In genomic region chr11:15145151-15145550, GRCh38 we compare ENCODE assay signal across 23 cellular contexts. TPM values are rescaled to one million over a fixed set of nuclear protein-coding genes. Genes with fewer than 3 reads are reported as not detected.
"Had no signal": no experiment of that assay in that cellular context is flagged by ENCODE, and none has a peak within 500 bp of the region (broad histone marks: within the 10 kb centered on the region; RNA-seq: fewer than 3 reads in every experiment).

No MANE protein-coding gene starts in this region.

- H3K9me3 ChIP-seq: heart left ventricle, ovary, right atrium auricular region, suprapubic skin, thyroid gland, upper lobe of left lung, uterus had no signal

- H3K4me1 ChIP-seq: heart left ventricle, right atrium auricular region, suprapubic skin, upper lobe of left lung, uterus had no signal

- H3K36me3 ChIP-seq: heart left ventricle, ovary, right atrium auricular region, suprapubic skin, thyroid gland, upper lobe of left lung, uterus had no signal

- DNase-seq: cerebellar nuclear complex; effector CD4-positive, alpha-beta T cell; endodermal cell; foreskin melanocyte; heart left ventricle; hypothalamus; left cardiac atrium; mammary epithelial cell; natural killer cell; ovary; stimulated activated CD4-positive, alpha-beta T cell treated with anti-CD3 and anti-CD28 coated beads, Interleukin-2, amount 100 ng/mL, for 48 hours; stimulated activated naive CD8-positive, alpha-beta T cell treated with anti-CD3 and anti-CD28 coated beads, Interleukin-15, Interleukin-2, amounts not matched to agents 100 U/mL and 50 U/mL, for 24 hours; thyroid gland; upper lobe of left lung; uterus had no signal

- H3K4me2 ChIP-seq: smooth muscle cell had no signal

- H3K27me3 ChIP-seq: heart left ventricle, ovary, right atrium auricular region, suprapubic skin, thyroid gland, upper lobe of left lung, uterus had no signal

- H3K4me3 ChIP-seq: coronary artery, heart left ventricle, ovary, right atrium auricular region, smooth muscle cell, suprapubic skin, thyroid gland, upper lobe of left lung, uterus had no signal

- ATAC-seq: heart left ventricle; left cardiac atrium; natural killer cell; stimulated activated naive CD8-positive, alpha-beta T cell treated with anti-CD3 and anti-CD28 coated beads, Interleukin-15, Interleukin-2, amounts not matched to agents 100 U/mL and 50 U/mL, for 24 hours had no signal

- H3K27ac ChIP-seq: heart left ventricle, ovary, right atrium auricular region, suprapubic skin, thyroid gland, upper lobe of left lung, uterus had no signal

RNA-seq across cellular contexts. Expression of gene INSC, which starts 30.4 kb away (rescaled TPM):
- total RNA-seq: dermis microvascular lymphatic vessel endothelial cell, endodermal cell, endothelial cell of umbilical vein, mesenteric fat pad, myocyte, smooth muscle cell had no signal
- polyA plus RNA-seq: endothelial cell of umbilical vein, smooth muscle cell had no signal
